Comparison of ENCODE assay signal across 4 cellular contexts in genomic region chr16:1292208-1292607, GRCh38. TPM values are rescaled to one million over a fixed set of nuclear protein-coding genes. Genes with fewer than 3 reads are reported as not detected.
"Had no signal": no experiment of that assay in that cellular context is flagged by ENCODE, and none has a peak within 500 bp of the region (broad histone marks: within the 10 kb centered on the region; RNA-seq: fewer than 3 reads in every experiment).

No MANE protein-coding gene starts in this region.

RNA-seq across cellular contexts. Expression of gene TPSD1, which starts 36.3 kb away (rescaled TPM):
- total RNA-seq: LHCN-M2, M059J, MCF 10A, NCI-H460 had no signal

RNA-seq across cellular contexts. Expression of gene TPSAB1, which starts 51.7 kb away (rescaled TPM):
- total RNA-seq: LHCN-M2, M059J, MCF 10A, NCI-H460 had no signal
